In genomic region chr4:41183021-41183553, GRCh38 we compare ENCODE assay signal across 21 cellular contexts. TPM values are rescaled to one million over a fixed set of nuclear protein-coding genes. Genes with fewer than 3 reads are reported as not detected.
A peak's percentile ranks its signal among the peaks of the same experiment; 100 is the strongest.
DNase-seq lines count a peak whose midpoint lies in the region; ATAC-seq, FAIRE-seq and TF ChIP-seq lines count a peak whose summit lies in the region.
"Had no signal": no experiment of that assay in that cellular context is flagged by ENCODE, and none has a peak within 500 bp of the region (broad histone marks: within the 10 kb centered on the region; RNA-seq: fewer than 3 reads in every experiment).

No MANE protein-coding gene starts in this region.

- TF ChIP-seq CTCF in MCF 10A (IDR thresholded peaks at IDR 0.05; ENCODE audit: unreplicated experiment) (no peak), breast epithelium (IDR thresholded peaks at IDR 0.05) (no peak), chondrocyte (IDR thresholded peaks at IDR 0.05) (no peak), spleen (IDR thresholded peaks at IDR 0.05 in 8 of 11, conservative IDR thresholded peaks at IDR 0.05 in 3 of 11) (no peak)

- POLR2A ChIA-PET in MCF 10A (lab: Yijun Ruan, JAX): interaction anchor here (0.8 to 4.9 kb wide), 5 partner anchors 10 to 63 kb away, joined by 3 to 63 read pairs (median 34); partner anchors contain the start of gene APBB2

- H3K27ac Mint-ChIP-seq in MCF 10A (ENCODE audit: low read depth, unreplicated experiment) (peak overlapping the region; percentile 61), chondrocyte (ENCODE audit: unreplicated experiment) (peak overlapping the region; percentile 3)
- H3K27ac Mint-ChIP-seq: CD4-positive, alpha-beta memory T cell; GM23338; HFFc6; IgD-negative memory B cell had no signal

- WGBS in spleen, 5 donors: 92 to 97% (median 94%) methylated on average over 4 of the region's 4 CpGs

- BruUV-seq in MCF 10A (replicated peaks; lab: Mats Ljungman, UMichigan): no TSS peak

- H3K4me1 Mint-ChIP-seq in MCF 10A (ENCODE audit: insufficient read depth, unreplicated experiment) (peaks cover 71% of the 10 kb centered on the region), chondrocyte (ENCODE audit: low read depth) (peaks cover 83% of the 10 kb centered on the region)
- H3K4me1 Mint-ChIP-seq: CD14-positive monocyte; CD4-positive, alpha-beta memory T cell; IgD-negative memory B cell had no signal

- no peaks in the 10 kb centered on the region for H3K27me3 Mint-ChIP-seq in MCF 10A (ENCODE audit: insufficient read depth, unreplicated experiment)
- no peaks in the 10 kb centered on the region for H3K27me3 Mint-ChIP-seq in chondrocyte (ENCODE audit: low read depth)
- H3K27me3 Mint-ChIP-seq: CD4-positive, alpha-beta memory T cell had no signal

- TF ChIP-seq POLR2A in breast epithelium (IDR thresholded peaks at IDR 0.05) (no peak), spleen (IDR thresholded peaks at IDR 0.05) (no peak)

- intact Hi-C loops in MCF 10A (cut with micrococcal nuclease): no loop called here
- intact Hi-C loops in breast epithelium (cut with DNase I; ENCODE audit: low total_unique reads): no loop called here
- intact Hi-C loops in left colon (cut with DNase I, micrococcal nuclease): no loop called here
- intact Hi-C loops in spleen (cut with DNase I; ENCODE audit: low total_unique reads): no loop called here

- DNase-seq in MCF 10A (ENCODE audit: unreplicated experiment) (no peak), breast epithelium (ENCODE audit: low spot score in 2 of 2) (no peak), chondrocyte (ENCODE audit: low spot score) (no peak), left colon (peak; percentile 19 to 36), urothelium cell line (ENCODE audit: low spot score) (no peak), NCI-H2171 (lab: John Stamatoyannopoulos, UW) (no peak), spleen (no peak)
- DNase-seq: CD4-positive, alpha-beta memory T cell; DMS79 treated with DMSO at 0.1 percent for 48 hours; GF-D8; HCEC 1CT; HFFc6 had no signal

- H3K27me3 ChIP-seq in breast epithelium: no peaks in the 10 kb centered on the region
- no peaks in the 10 kb centered on the region for H3K27me3 ChIP-seq in spleen (replicated peaks in 1 of 7)
- H3K27me3 ChIP-seq: BLaER1 had no signal

- H3K36me3 ChIP-seq in breast epithelium (no peaks in the 10 kb centered on the region), spleen (no peaks in the 10 kb centered on the region)

- CTCF ChIA-PET in MCF 10A (lab: Yijun Ruan, JAX): interaction anchor here (1.2 to 2.9 kb wide), 3 partner anchors 12 to 30 kb away, joined by 3 to 11 read pairs (median 5); no protein-coding TSS in a partner anchor

- H3K4me1 ChIP-seq in breast epithelium (peaks cover 5 to 18% of the 10 kb centered on the region in 2 donors), spleen (peaks cover 0 to 7% (median 0%) of the 10 kb centered on the region in 6 donors)
- H3K4me1 ChIP-seq: BLaER1 had no signal

- H3K9me3 Mint-ChIP-seq in MCF 10A (ENCODE audit: unreplicated experiment) (peaks cover 7% of the 10 kb centered on the region), chondrocyte (ENCODE audit: low read depth) (no peaks in the 10 kb centered on the region)
- H3K9me3 Mint-ChIP-seq: HFFc6 had no signal

- peak; percentile 93 for FAIRE-seq in urothelium cell line (lab: Jason Lieb, UNC)
- FAIRE-seq: A549, H54 had no signal

- H3K36me3 Mint-ChIP-seq in MCF 10A (ENCODE audit: insufficient read depth, unreplicated experiment) (no peaks in the 10 kb centered on the region), chondrocyte (ENCODE audit: low read depth) (no peaks in the 10 kb centered on the region)
- H3K36me3 Mint-ChIP-seq: CD14-positive monocyte; CD4-positive, alpha-beta memory T cell; IgD-negative memory B cell had no signal

- H3K4me3 ChIP-seq in breast epithelium (no peak overlapping the region), spleen (no peak overlapping the region)
- H3K4me3 ChIP-seq: A549, BLaER1, GM23338 had no signal

- H3K9me3 ChIP-seq in breast epithelium: no peaks in the 10 kb centered on the region
- H3K9me3 ChIP-seq in spleen: peaks cover 0 to 4% (median 0%) of the 10 kb centered on the region in 8 donors
- H3K9me3 ChIP-seq: A549 had no signal

- H3K27ac ChIP-seq in breast epithelium: peak overlapping the region in 1 of 2 donors; percentile 33
- no peak overlapping the region for H3K27ac ChIP-seq in spleen
- H3K27ac ChIP-seq: 22Rv1, A549, BLaER1, HL-60 had no signal

- no peak overlapping the region for H3K4me3 Mint-ChIP-seq in MCF 10A (ENCODE audit: unreplicated experiment)
- no peak overlapping the region for H3K4me3 Mint-ChIP-seq in chondrocyte (ENCODE audit: unreplicated experiment)
- H3K4me3 Mint-ChIP-seq: CD14-positive monocyte; CD4-positive, alpha-beta memory T cell; GM23338; HFFc6; IgD-negative memory B cell had no signal

- ATAC-seq in left colon (peak; percentile 85), GM21786 (IDR thresholded peaks at IDR 0.05; ENCODE audit: unreplicated experiment) (no peak)
- ATAC-seq: A549, GM23338 had no signal

RNA-seq across cellular contexts. Expression of gene APBB2, which starts 31.3 kb away (rescaled TPM):
- total RNA-seq in MCF 10A (2022): 159 and 201 TPM in 2 replicates
- total RNA-seq in breast epithelium: 100 to 1,000 TPM in 2 of 3 donors, 10 to 100 TPM in 1; 87.4 to 192 (median 153) TPM
- 111 to 192 TPM (median 119 TPM) in 3 replicates for total RNA-seq in chondrocyte
- 10 to 100 TPM; 28.2 to 30.7 TPM for total RNA-seq in left colon
- 100 to 1,000 TPM in 2 of 7 donors, 10 to 100 TPM in 5; 49.2 to 115 (median 82.7) TPM for total RNA-seq in spleen
- 1 to 10 TPM; 4.0 to 8.3 (median 5.1) TPM for polyA plus RNA-seq in spleen
- polyA plus RNA-seq: CD4-positive, alpha-beta memory T cell had no signal

Comparison
In these comparisons a context has a peak if more than half of its experiments do, and no peak if none do; other contexts are left out.
1. DNase-seq: peak in left colon (2 of 2); none in MCF 10A (single experiment), breast epithelium (0 of 2), chondrocyte (single experiment), urothelium cell line (single experiment), NCI-H2171 (single experiment) and spleen (single experiment).